Comparison of ENCODE assay signal across 1 cellular context in the genomic region with DNA sequence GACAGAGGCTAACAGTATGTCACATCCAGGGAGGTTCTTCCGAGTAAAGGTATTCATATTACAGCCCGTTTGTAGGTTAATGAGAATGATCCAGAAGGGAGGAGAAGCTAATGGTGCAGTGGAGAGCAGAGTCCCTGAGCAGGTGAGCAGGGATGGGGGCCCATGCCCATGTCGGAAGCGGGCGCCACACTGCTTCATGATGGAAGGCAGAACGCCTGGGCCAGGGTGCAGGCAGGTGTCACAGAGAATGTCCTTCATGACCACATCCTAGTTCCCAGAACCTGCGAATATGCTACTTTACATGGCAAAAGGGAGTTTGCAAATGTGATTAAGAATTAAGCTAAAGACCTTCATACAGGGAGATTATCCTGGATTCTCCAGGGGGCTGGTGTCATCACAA.
TF ChIP-seq lines count a peak whose summit lies in the region.

No MANE protein-coding gene starts in this region.

TF ChIP-seq in IMR-90, 13 proteins besides CTCF, POLR2A, EP300 and RAD21:
- TF ChIP-seq, protein P1, sequence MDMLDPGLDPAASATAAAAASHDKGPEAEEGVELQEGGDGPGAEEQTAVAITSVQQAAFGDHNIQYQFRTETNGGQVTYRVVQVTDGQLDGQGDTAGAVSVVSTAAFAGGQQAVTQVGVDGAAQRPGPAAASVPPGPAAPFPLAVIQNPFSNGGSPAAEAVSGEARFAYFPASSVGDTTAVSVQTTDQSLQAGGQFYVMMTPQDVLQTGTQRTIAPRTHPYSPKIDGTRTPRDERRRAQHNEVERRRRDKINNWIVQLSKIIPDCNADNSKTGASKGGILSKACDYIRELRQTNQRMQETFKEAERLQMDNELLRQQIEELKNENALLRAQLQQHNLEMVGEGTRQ (IDR thresholded peaks at IDR 0.05; ENCODE audit: low read depth, low read length), result no peak
- TF ChIP-seq RCOR1 (IDR thresholded peaks at IDR 0.05; ENCODE audit: insufficient replicate concordance, low read length) (no peak), CHD1 (IDR thresholded peaks at IDR 0.05; ENCODE audit: low read depth, low read length) (no peak), MAFK (IDR thresholded peaks at IDR 0.05; ENCODE audit: low read depth, low read length) (no peak), RFX5 (IDR thresholded peaks at IDR 0.05; ENCODE audit: low read depth, low read length) (no peak), MXI1 (IDR thresholded peaks at IDR 0.05; ENCODE audit: borderline replicate concordance, low read depth, low read length) (no peak), CEBPB (IDR thresholded peaks at IDR 0.05; ENCODE audit: low read depth, low read length) (no peak), BHLHE40 (IDR thresholded peaks at IDR 0.05; ENCODE audit: low read depth, low read length) (no peak), SMC3 (IDR thresholded peaks at IDR 0.05; ENCODE audit: low read depth, low read length) (no peak), MAZ (IDR thresholded peaks at IDR 0.05; ENCODE audit: borderline replicate concordance, low read depth, low read length) (no peak), FOS (IDR thresholded peaks at IDR 0.05; ENCODE audit: low read depth, low read length) (no peak), NFE2L2 (IDR thresholded peaks at IDR 0.05; ENCODE audit: low read depth, low read length) (no peak)
- TF ChIP-seq, protein P2, sequence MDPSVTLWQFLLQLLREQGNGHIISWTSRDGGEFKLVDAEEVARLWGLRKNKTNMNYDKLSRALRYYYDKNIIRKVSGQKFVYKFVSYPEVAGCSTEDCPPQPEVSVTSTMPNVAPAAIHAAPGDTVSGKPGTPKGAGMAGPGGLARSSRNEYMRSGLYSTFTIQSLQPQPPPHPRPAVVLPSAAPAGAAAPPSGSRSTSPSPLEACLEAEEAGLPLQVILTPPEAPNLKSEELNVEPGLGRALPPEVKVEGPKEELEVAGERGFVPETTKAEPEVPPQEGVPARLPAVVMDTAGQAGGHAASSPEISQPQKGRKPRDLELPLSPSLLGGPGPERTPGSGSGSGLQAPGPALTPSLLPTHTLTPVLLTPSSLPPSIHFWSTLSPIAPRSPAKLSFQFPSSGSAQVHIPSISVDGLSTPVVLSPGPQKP (IDR thresholded peaks at IDR 0.05; ENCODE audit: borderline replicate concordance, low read depth, low read length), result no peak
TF ChIP-seq in IMR-90: peak in this region for 0.
